ENCODE assay signal across 8 cellular contexts in genomic region chr6:47483853-47484546, GRCh38. TPM values are rescaled to one million over a fixed set of nuclear protein-coding genes. Genes with fewer than 3 reads are reported as not detected.
DNase-seq lines count a peak whose midpoint lies in the region; ATAC-seq and TF ChIP-seq lines count a peak whose summit lies in the region.

No MANE protein-coding gene starts in this region.

- peak overlapping the region; percentile 5 for H3K27ac Mint-ChIP-seq in activated T-cell treated with anti-CD3 and anti-CD28 coated beads, Interleukin-2, amount 50 U/mL, for 24 hours
- H3K27ac Mint-ChIP-seq in chondrocyte (ENCODE audit: unreplicated experiment), result peak overlapping the region; percentile 56
- peak overlapping the region; percentile 26 for H3K27ac Mint-ChIP-seq in stimulated activated effector memory CD8-positive, alpha-beta T cell treated with anti-CD3 and anti-CD28 coated beads, Interleukin-12 subunit alpha, Interleukin-12 subunit beta, amount 100 ng/mL, for 72 hours
- peak overlapping the region in 1 of 2 donors; percentile 36 for H3K27ac Mint-ChIP-seq in T-cell

- H3K4me3 ChIP-seq in esophagus muscularis mucosa, result no peak overlapping the region

- TF ChIP-seq EP300 in esophagus muscularis mucosa (IDR thresholded peaks at IDR 0.05), result no peak

- H3K4me1 Mint-ChIP-seq in activated T-cell treated with anti-CD3 and anti-CD28 coated beads, Interleukin-2, amount 50 U/mL, for 24 hours (ENCODE audit: low read depth), result peaks cover 65% of the 10 kb centered on the region
- H3K4me1 Mint-ChIP-seq in chondrocyte (ENCODE audit: low read depth), result peaks cover 56% of the 10 kb centered on the region
- H3K4me1 Mint-ChIP-seq in stimulated activated effector memory CD8-positive, alpha-beta T cell treated with anti-CD3 and anti-CD28 coated beads, Interleukin-12 subunit alpha, Interleukin-12 subunit beta, amount 100 ng/mL, for 72 hours, result peaks cover 59% of the 10 kb centered on the region
- peaks cover 65 to 72% (median 67%) of the 10 kb centered on the region in 3 donors for H3K4me1 Mint-ChIP-seq in T-cell

- no peak for DNase-seq in activated T-cell treated with anti-CD3 and anti-CD28 coated beads, Interleukin-2, amount 50 U/mL, for 24 hours
- no peak for DNase-seq in activated T-cell treated with anti-CD3 and anti-CD28 coated beads, Interleukin-2, amount 50 U/mL, for 1 hour
- DNase-seq in HS-5 (ENCODE audit: low read depth) (peak; percentile 31), chondrocyte (ENCODE audit: low spot score) (no peak), T-cell (no peak), esophagus muscularis mucosa (ENCODE audit: extremely low spot score) (no peak)
- DNase-seq in stimulated activated effector memory CD8-positive, alpha-beta T cell treated with anti-CD3 and anti-CD28 coated beads, Interleukin-12 subunit alpha, Interleukin-12 subunit beta, amount 100 ng/mL, for 72 hours (ENCODE audit: low spot score in 2 of 2), result no peak
- DNase-seq in stimulated activated CD4-positive, alpha-beta T cell treated with anti-CD3 and anti-CD28 coated beads, Interleukin-1b, Interleukin-23, amount 100 ng/mL, for 48 hours, result no peak

- WGBS in esophagus muscularis mucosa, result 29% methylated on average over 1 of the region's 1 CpG

- intact Hi-C loops in esophagus muscularis mucosa (cut with DNase I), result no loop called here

- peaks cover under 1% of the 10 kb centered on the region for H3K36me3 Mint-ChIP-seq in activated T-cell treated with anti-CD3 and anti-CD28 coated beads, Interleukin-2, amount 50 U/mL, for 24 hours (ENCODE audit: low read depth)
- H3K36me3 Mint-ChIP-seq in chondrocyte (ENCODE audit: low read depth) (no peaks in the 10 kb centered on the region), T-cell (no peaks in the 10 kb centered on the region)
- no peaks in the 10 kb centered on the region for H3K36me3 Mint-ChIP-seq in stimulated activated effector memory CD8-positive, alpha-beta T cell treated with anti-CD3 and anti-CD28 coated beads, Interleukin-12 subunit alpha, Interleukin-12 subunit beta, amount 100 ng/mL, for 72 hours

- CTCF ChIA-PET in T-cell (lab: Charles Lee), result interaction anchor here in 1 of 2 donors (0.7 kb wide), 2 partner anchors 18 to 116 kb away, joined by 4 read pairs; no protein-coding TSS in a partner anchor

- no peak for TF ChIP-seq CTCF in chondrocyte (IDR thresholded peaks at IDR 0.05)
- TF ChIP-seq CTCF in esophagus muscularis mucosa (IDR thresholded peaks at IDR 0.05), result no peak

- no peaks in the 10 kb centered on the region for H3K9me3 ChIP-seq in esophagus muscularis mucosa

- ATAC-seq in stimulated activated effector memory CD8-positive, alpha-beta T cell treated with anti-CD3 and anti-CD28 coated beads, Interleukin-12 subunit alpha, Interleukin-12 subunit beta, amount 100 ng/mL, for 72 hours, result no peak
- no peak for ATAC-seq in T-cell (replicated peaks in 1 of 4)

- no peaks in the 10 kb centered on the region for H3K36me3 ChIP-seq in esophagus muscularis mucosa

- no peaks in the 10 kb centered on the region for H3K9me3 Mint-ChIP-seq in activated T-cell treated with anti-CD3 and anti-CD28 coated beads, Interleukin-2, amount 50 U/mL, for 24 hours
- H3K9me3 Mint-ChIP-seq in chondrocyte (ENCODE audit: low read depth) (no peaks in the 10 kb centered on the region), T-cell (no peaks in the 10 kb centered on the region)
- H3K9me3 Mint-ChIP-seq in stimulated activated effector memory CD8-positive, alpha-beta T cell treated with anti-CD3 and anti-CD28 coated beads, Interleukin-12 subunit alpha, Interleukin-12 subunit beta, amount 100 ng/mL, for 72 hours, result no peaks in the 10 kb centered on the region

- H3K27me3 ChIP-seq in esophagus muscularis mucosa, result no peaks in the 10 kb centered on the region

- H3K27ac ChIP-seq in esophagus muscularis mucosa (replicated peaks in 1 of 4), result no peak overlapping the region

- H3K27me3 Mint-ChIP-seq in activated T-cell treated with anti-CD3 and anti-CD28 coated beads, Interleukin-2, amount 50 U/mL, for 24 hours, result no peaks in the 10 kb centered on the region
- H3K27me3 Mint-ChIP-seq in chondrocyte (ENCODE audit: low read depth) (no peaks in the 10 kb centered on the region), T-cell (no peaks in the 10 kb centered on the region)

- POLR2A ChIA-PET in T-cell (lab: Charles Lee), result interaction anchor here (0.6 to 1.7 kb wide), 2 partner anchors 29 to 30 kb away, joined by 3 to 6 read pairs; no protein-coding TSS in a partner anchor

- TF ChIP-seq POLR2A in esophagus muscularis mucosa (IDR thresholded peaks at IDR 0.05; ENCODE audit: low read depth), result no peak

- H3K4me3 Mint-ChIP-seq in activated T-cell treated with anti-CD3 and anti-CD28 coated beads, Interleukin-2, amount 50 U/mL, for 24 hours, result no peak overlapping the region
- H3K4me3 Mint-ChIP-seq in chondrocyte (ENCODE audit: unreplicated experiment) (no peak overlapping the region), T-cell (peak overlapping the region in 1 of 3 donors; percentile 24)
- no peak overlapping the region for H3K4me3 Mint-ChIP-seq in stimulated activated effector memory CD8-positive, alpha-beta T cell treated with anti-CD3 and anti-CD28 coated beads, Interleukin-12 subunit alpha, Interleukin-12 subunit beta, amount 100 ng/mL, for 72 hours

- peaks cover 13 to 51% (median 43%) of the 10 kb centered on the region in 4 donors for H3K4me1 ChIP-seq in esophagus muscularis mucosa

RNA-seq across cellular contexts. Expression of gene CD2AP, which starts 6.4 kb away (rescaled TPM):
- total RNA-seq in chondrocyte, result 16.1 to 17.8 TPM (median 16.2 TPM) in 3 replicates
- total RNA-seq in T-cell, result 10 to 100 TPM; 22.3 to 39.7 (median 23.6) TPM
- 10 to 100 TPM; 17.2 to 20.7 (median 20.0) TPM for total RNA-seq in esophagus muscularis mucosa
